In genomic region chr2:130319536-130319935, GRCh38 we compare ENCODE assay signal across 20 cellular contexts.
"Had no signal": no experiment of that assay in that cellular context is flagged by ENCODE, and none has a peak within 500 bp of the region (broad histone marks: within the 10 kb centered on the region; RNA-seq: fewer than 3 reads in every experiment).

No MANE protein-coding gene starts in this region.

- H2AFZ ChIP-seq: neural progenitor cell had no signal

- H3K9ac ChIP-seq: neural progenitor cell had no signal

- FAIRE-seq: endometrium had no signal

- H3K4me1 ChIP-seq: esophagus muscularis mucosa, gastroesophageal sphincter, left ventricle myocardium inferior, lower lobe of right lung, neural progenitor cell had no signal

- H3K4me3 ChIP-seq: esophagus muscularis mucosa, gastroesophageal sphincter, left ventricle myocardium inferior, lower lobe of right lung, neural progenitor cell, ovary, smooth muscle cell had no signal

- H3K4me2 ChIP-seq: neural progenitor cell, smooth muscle cell had no signal

- ATAC-seq: gastroesophageal sphincter, left cardiac atrium, right cardiac atrium had no signal

- H3K27ac ChIP-seq: epithelial cell of prostate, esophagus muscularis mucosa, gastroesophageal sphincter, left ventricle myocardium inferior, lower lobe of right lung, neural progenitor cell, ovary had no signal

- DNase-seq: effector memory CD4-positive, alpha-beta T cell; glutamatergic neuron; islet precursor cell; left cardiac atrium; left ventricle myocardium inferior; lower lobe of right lung; mesenchymal stem cell; midbrain; nucleus accumbens; ovary; right cardiac atrium; stimulated activated CD4-positive, alpha-beta T cell treated with anti-CD3 and anti-CD28 coated beads, Interleukin-2, amount 100 ng/mL, for 48 hours; stimulated activated naive CD4-positive, alpha-beta T cell treated with Interleukin-2 at 50 U/mL for 16 hours; trophoblast cell had no signal

- H3K27me3 ChIP-seq: ovary had no signal

- H3K36me3 ChIP-seq: esophagus muscularis mucosa, gastroesophageal sphincter, left ventricle myocardium inferior, lower lobe of right lung, neural progenitor cell, ovary had no signal

- H3K9me3 ChIP-seq: esophagus muscularis mucosa, gastroesophageal sphincter, left ventricle myocardium inferior, lower lobe of right lung, ovary had no signal
